In the genomic region with DNA sequence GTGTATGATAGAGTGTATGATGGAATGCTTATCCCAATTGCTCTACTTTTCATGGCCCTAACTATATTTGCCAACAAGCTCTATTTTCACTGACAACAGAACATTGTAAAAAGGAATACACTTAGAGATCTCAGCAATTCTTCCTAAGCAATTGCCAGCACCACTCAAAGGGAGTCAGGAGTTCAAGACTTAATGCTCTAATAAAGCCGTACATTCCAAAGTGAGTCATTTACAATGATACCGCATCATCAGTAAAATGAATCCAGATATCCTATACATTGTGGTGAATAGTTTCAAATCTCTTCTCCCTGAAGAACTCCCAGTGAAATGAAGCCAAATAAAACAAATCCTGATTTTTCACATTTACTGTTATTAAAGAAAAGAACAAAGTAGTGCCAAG, we compare ENCODE assay signal across 30 cellular contexts.
DNase-seq lines count a peak whose midpoint lies in the region; ATAC-seq and TF ChIP-seq lines count a peak whose summit lies in the region.
"Had no signal": no experiment of that assay in that cellular context is flagged by ENCODE, and none has a peak within 500 bp of the region (broad histone marks: within the 10 kb centered on the region; RNA-seq: fewer than 3 reads in every experiment).

No MANE protein-coding gene starts in this region.

- H3K4me1 ChIP-seq in mesenchymal stem cell (ENCODE audit: control insufficient read depth, insufficient read depth, low read depth, low read length) = no peaks in the 10 kb centered on the region
- H3K4me1 ChIP-seq in thyroid gland = no peaks in the 10 kb centered on the region
- H3K4me1 ChIP-seq: A549, adrenal gland, breast epithelium, esophagus muscularis mucosa, spleen, upper lobe of left lung had no signal

- H3K4ac ChIP-seq in mesenchymal stem cell (ENCODE audit: low read depth in 1 of 2, low read length in 2 of 2) = no peak overlapping the region

- TF ChIP-seq POLR2A in thyroid gland (IDR thresholded peaks at IDR 0.05) = no peak

- peaks cover under 1% of the 10 kb centered on the region for H3K9me3 ChIP-seq in mesenchymal stem cell (ENCODE audit: control insufficient read depth, low read length)
- no peaks in the 10 kb centered on the region for H3K9me3 ChIP-seq in thyroid gland
- H3K9me3 ChIP-seq: A549, adrenal gland, breast epithelium, upper lobe of left lung had no signal

- no CpG with 5 or more reads among the region's 2 CpGs for WGBS in mesenchymal stem cell
- WGBS in thyroid gland, 2 donors = 75 to 90% methylated on average over 2 of the region's 2 CpGs

- no peak for ATAC-seq in GM18873 (IDR thresholded peaks at IDR 0.05; ENCODE audit: low FRiP score, unreplicated experiment)
- ATAC-seq: A549; activated T-cell treated with anti-CD3 and anti-CD28 coated beads, Interleukin-2, amount 50 U/mL, for 72 hours; effector memory CD8-positive, alpha-beta T cell; left ventricle myocardium superior; naive thymus-derived CD8-positive, alpha-beta T cell; stimulated activated effector memory CD8-positive, alpha-beta T cell treated with anti-CD3 and anti-CD28 coated beads, Interleukin-12 subunit alpha, Interleukin-12 subunit beta, amount 100 ng/mL, for 72 hours had no signal

- no peak overlapping the region for H2BK12ac ChIP-seq in mesenchymal stem cell (ENCODE audit: low read length in 2 of 2)

- no peaks in the 10 kb centered on the region for H3K79me1 ChIP-seq in mesenchymal stem cell (replicated peaks; ENCODE audit: low read length, poor library complexity, severe bottlenecking)

- no peak overlapping the region for H3K18ac ChIP-seq in mesenchymal stem cell (ENCODE audit: low read depth in 1 of 2, low read length in 2 of 2)

- H3K23ac ChIP-seq in mesenchymal stem cell (ENCODE audit: low read length in 2 of 2) = no peak overlapping the region

- H3K14ac ChIP-seq in mesenchymal stem cell (ENCODE audit: low read length in 2 of 2) = no peak overlapping the region

- no peak overlapping the region for H3K27ac ChIP-seq in mesenchymal stem cell (ENCODE audit: low read length, poor library complexity, severe bottlenecking)
- H3K27ac ChIP-seq in thyroid gland = no peak overlapping the region
- H3K27ac ChIP-seq: A549, adrenal gland, breast epithelium, esophagus muscularis mucosa, spleen, upper lobe of left lung, VCaP had no signal

- DNase-seq in EL = peak; percentile 64
- DNase-seq in RPMI7951 (ENCODE audit: low read depth) = peak; percentile 1
- DNase-seq in dedifferentiated amniotic fluid mesenchymal stem cell (ENCODE audit: extremely low spot score) = peak; percentile 31
- peak; percentile 1 for DNase-seq in mesenchymal stem cell
- DNase-seq in pons (ENCODE audit: low spot score) = no peak
- no peak for DNase-seq in thyroid gland
- DNase-seq in superior temporal gyrus (ENCODE audit: extremely low spot score) = no peak
- DNase-seq: activated CD4-positive, alpha-beta T cell treated with anti-CD3 and anti-CD28 coated beads, Interleukin-2, amount 10 ng/mL, durations not matched to agents 24 days and 14 days; activated naive CD4-positive, alpha-beta T cell treated with Interleukin-2 at 50 U/mL for 16 hours; activated T-cell treated with anti-CD3 and anti-CD28 coated beads, Interleukin-2, amount 50 U/mL, for 72 hours; adrenal gland; CD8-positive, alpha-beta memory T cell; DMS153; effector memory CD8-positive, alpha-beta T cell; HCEC 1CT; left ventricle myocardium superior; midbrain; naive thymus-derived CD8-positive, alpha-beta T cell; NCI-H1436 treated with DMSO at 0.1 percent for 48 hours; NCI-H774; occipital lobe; spleen; stimulated activated CD4-positive, alpha-beta T cell treated with anti-CD3 and anti-CD28 coated beads, Interleukin-4, amount 100 ng/mL, for 1 hour; upper lobe of left lung had no signal

- no peaks in the 10 kb centered on the region for H3K36me3 ChIP-seq in mesenchymal stem cell (ENCODE audit: control insufficient read depth in 1 of 2, insufficient read depth in 2 of 2, low read depth in 1 of 2, low read length in 2 of 2)
- no peaks in the 10 kb centered on the region for H3K36me3 ChIP-seq in thyroid gland
- H3K36me3 ChIP-seq: adrenal gland, breast epithelium, esophagus muscularis mucosa, spleen, upper lobe of left lung had no signal

- H4K91ac ChIP-seq in mesenchymal stem cell (ENCODE audit: low read length) = no peak overlapping the region

- intact Hi-C loops in thyroid gland (cut with DNase I) = no loop called here

- H2BK5ac ChIP-seq in mesenchymal stem cell (ENCODE audit: low read depth, low read length, poor library complexity, severe bottlenecking) = no peak overlapping the region

- no peak overlapping the region for H2BK120ac ChIP-seq in mesenchymal stem cell (ENCODE audit: low read depth, low read length)

- H3K4me2 ChIP-seq in mesenchymal stem cell (ENCODE audit: low read length, poor library complexity, severe bottlenecking) = no peak overlapping the region
- H3K4me2 ChIP-seq: A549 had no signal

- no peak overlapping the region for H2AK5ac ChIP-seq in mesenchymal stem cell (ENCODE audit: low read length, severe bottlenecking)

- H2BK15ac ChIP-seq in mesenchymal stem cell (ENCODE audit: low read depth, poor library complexity, severe bottlenecking) = no peak overlapping the region

- H2AFZ ChIP-seq in mesenchymal stem cell (ENCODE audit: low read depth, low read length) = no peak overlapping the region

- no peak overlapping the region for H4K8ac ChIP-seq in mesenchymal stem cell (ENCODE audit: low read length)

- H3K9ac ChIP-seq in mesenchymal stem cell (ENCODE audit: low read length) = no peak overlapping the region

- H3K4me3 ChIP-seq in mesenchymal stem cell (ENCODE audit: insufficient read depth in 1 of 2, low read depth in 1 of 2, low read length in 2 of 2) = no peak overlapping the region
- no peak overlapping the region for H3K4me3 ChIP-seq in thyroid gland (replicated peaks in 1 of 3)
- H3K4me3 ChIP-seq: A549, adrenal gland, breast epithelium, esophagus muscularis mucosa, spleen, upper lobe of left lung had no signal

- TF ChIP-seq CTCF in thyroid gland (IDR thresholded peaks at IDR 0.05) = no peak

- no peaks in the 10 kb centered on the region for H3K27me3 ChIP-seq in mesenchymal stem cell (ENCODE audit: control insufficient read depth in 1 of 2, insufficient read depth in 1 of 2, low read length in 2 of 2)
- H3K27me3 ChIP-seq in thyroid gland = no peaks in the 10 kb centered on the region
- H3K27me3 ChIP-seq: adrenal gland, breast epithelium, esophagus muscularis mucosa, spleen, upper lobe of left lung had no signal

Comparison
In these comparisons a context has a peak if more than half of its experiments do, and no peak if none do; other contexts are left out.
1. DNase-seq: peak in EL (single experiment), RPMI7951 (single experiment), dedifferentiated amniotic fluid mesenchymal stem cell (single experiment) and mesenchymal stem cell (single experiment); none in pons (single experiment), thyroid gland (0 of 2) and superior temporal gyrus (single experiment).